Comparison of ENCODE assay signal across 14 cellular contexts in genomic region chr1:188128761-188129160, GRCh38.
DNase-seq lines count a peak whose midpoint lies in the region; ATAC-seq and TF ChIP-seq lines count a peak whose summit lies in the region.
"Had no signal": no experiment of that assay in that cellular context is flagged by ENCODE, and none has a peak within 500 bp of the region (broad histone marks: within the 10 kb centered on the region; RNA-seq: fewer than 3 reads in every experiment).

No MANE protein-coding gene starts in this region.

- H3K4me1 Mint-ChIP-seq in GM23338 (no peaks in the 10 kb centered on the region), T-cell (no peaks in the 10 kb centered on the region)

- no peaks in the 10 kb centered on the region for H3K79me2 ChIP-seq in GM23338 (replicated peaks; ENCODE audit: insufficient read depth)

- peaks cover 13% of the 10 kb centered on the region; the same call in 1 of the 2 replicates for H3K9me2 ChIP-seq in GM23338 (ENCODE audit: insufficient read depth)

- ATAC-seq in GM23338 (peak; percentile 43; the same call in 2 of the 3 replicates), GM21576 (IDR thresholded peaks at IDR 0.05; ENCODE audit: unreplicated experiment) (no peak), T-cell (replicated peaks in 1 of 4) (no peak)
- ATAC-seq: activated T-cell treated with anti-CD3 and anti-CD28 coated beads, Interleukin-2, amount 50 U/mL, for 4 hours; left lobe of liver had no signal

- CTCF ChIA-PET in BJ (lab: Yijun Ruan, JAX): interaction anchor here (1.2 kb wide), 1 partner anchor 12 kb away, joined by 3 read pairs; no protein-coding TSS in a partner anchor
- CTCF ChIA-PET in T-cell (lab: Charles Lee): no interaction called here

- no peak overlapping the region for H3K4me3 Mint-ChIP-seq in GM23338
- H3K4me3 Mint-ChIP-seq in T-cell: no peak overlapping the region
- H3K4me3 Mint-ChIP-seq: activated T-cell treated with anti-CD3 and anti-CD28 coated beads, Interleukin-2, amount 50 U/mL, for 4 hours; stimulated activated naive CD8-positive, alpha-beta T cell treated with anti-CD3 and anti-CD28 coated beads, Interleukin-15, Interleukin-2, amounts not matched to agents 100 ng/mL and 50 ng/mL, for 24 hours had no signal

- H3K4me1 ChIP-seq in GM23338 (ENCODE audit: insufficient read depth): no peaks in the 10 kb centered on the region

- H3K9me3 Mint-ChIP-seq in GM23338 (no peaks in the 10 kb centered on the region; the same call in 2 of the 3 replicates), T-cell (peaks cover 3 to 9% (median 7%) of the 10 kb centered on the region in 3 donors)
- H3K9me3 Mint-ChIP-seq: stimulated activated naive CD8-positive, alpha-beta T cell treated with anti-CD3 and anti-CD28 coated beads, Interleukin-15, Interleukin-2, amounts not matched to agents 100 ng/mL and 50 ng/mL, for 24 hours had no signal

- H3K27me3 ChIP-seq in BJ (ENCODE audit: control insufficient read depth, insufficient read depth, low read length) (no peaks in the 10 kb centered on the region), GM23338 (ENCODE audit: insufficient read depth) (no peaks in the 10 kb centered on the region)
- H3K27me3 ChIP-seq: brain microvascular endothelial cell had no signal

- no peak overlapping the region for H3K27ac ChIP-seq in GM23338 (ENCODE audit: low read depth)
- H3K27ac ChIP-seq: brain microvascular endothelial cell, WERI-Rb-1 had no signal

- H3K27me3 Mint-ChIP-seq in GM23338 (ENCODE audit: insufficient read depth, low read depth, poor library complexity): no peaks in the 10 kb centered on the region
- no peaks in the 10 kb centered on the region for H3K27me3 Mint-ChIP-seq in T-cell
- H3K27me3 Mint-ChIP-seq: stimulated activated naive CD8-positive, alpha-beta T cell treated with anti-CD3 and anti-CD28 coated beads, Interleukin-15, Interleukin-2, amounts not matched to agents 100 ng/mL and 50 ng/mL, for 24 hours had no signal

- in situ Hi-C loops in SK-MEL-5 (cut with HindIII; ENCODE audit: low pct_unique_long_range_greater_than_20kb, low sequenced_read_pairs): no loop called here

- no peak for DNase-seq in BJ (ENCODE audit: low read depth)
- peak; percentile 2 for DNase-seq in GM23338 (ENCODE audit: low spot score)
- DNase-seq in SK-MEL-5 (ENCODE audit: low read depth, low spot score): peak; percentile 51
- peak; percentile 25 for DNase-seq in fibroblast of villous mesenchyme (ENCODE audit: low read depth)
- no peak for DNase-seq in C1 segment of cervical spinal cord (lab: John Stamatoyannopoulos, UW)
- no peak for DNase-seq in NCI-H2171 treated with DMSO at 0.1 percent for 48 hours (lab: John Stamatoyannopoulos, UW)
- no peak for DNase-seq in T-cell
- DNase-seq: activated T-cell treated with anti-CD3 and anti-CD28 coated beads, Interleukin-2, amount 50 U/mL, for 4 hours; brain microvascular endothelial cell; stimulated activated CD4-positive, alpha-beta T cell treated with anti-CD3 and anti-CD28 coated beads, Interleukin-2, amount 100 ng/mL, for 24 hours; WERI-Rb-1 had no signal

- H3K4me2 ChIP-seq in GM23338: no peak overlapping the region

- H3K36me3 Mint-ChIP-seq in GM23338 (ENCODE audit: low read depth): no peaks in the 10 kb centered on the region
- no peaks in the 10 kb centered on the region for H3K36me3 Mint-ChIP-seq in T-cell

- H3K36me3 ChIP-seq in BJ (ENCODE audit: control insufficient read depth, insufficient read depth, low read length) (no peaks in the 10 kb centered on the region), GM23338 (ENCODE audit: insufficient read depth) (no peaks in the 10 kb centered on the region)
- H3K36me3 ChIP-seq: brain microvascular endothelial cell, WERI-Rb-1 had no signal

- no peaks in the 10 kb centered on the region for H4K20me1 ChIP-seq in GM23338 (replicated peaks; ENCODE audit: insufficient read depth)

- peak; percentile 14; the same call in 1 of the 2 replicates for TF ChIP-seq CTCF in BJ (IDR thresholded peaks at IDR 0.05; ENCODE audit: insufficient read depth, low read depth, low read length)
- TF ChIP-seq CTCF in GM23338 (conservative IDR thresholded peaks at IDR 0.05; ENCODE audit: low read depth in 2 of 2): peak in 1 of 2 experiments; percentile 48; a peak in 2 of 4 replicates
- TF ChIP-seq CTCF in fibroblast of villous mesenchyme (IDR thresholded peaks at IDR 0.05; ENCODE audit: insufficient read depth, low read depth, low read length): peak; percentile 37

- H3F3A ChIP-seq in GM23338 (replicated peaks; ENCODE audit: low read depth): no peaks in the 10 kb centered on the region

- POLR2A ChIA-PET in BJ (lab: Charles Lee) (no interaction called here), T-cell (lab: Charles Lee) (no interaction called here)

- H3K27ac Mint-ChIP-seq in GM23338 (no peak overlapping the region), T-cell (no peak overlapping the region)
- H3K27ac Mint-ChIP-seq: stimulated activated naive CD8-positive, alpha-beta T cell treated with anti-CD3 and anti-CD28 coated beads, Interleukin-15, Interleukin-2, amounts not matched to agents 100 ng/mL and 50 ng/mL, for 24 hours had no signal

- H2AFZ ChIP-seq in GM23338: no peak overlapping the region

- H3K4me3 ChIP-seq in BJ (ENCODE audit: low read depth, low read length): no peak overlapping the region
- no peak overlapping the region for H3K4me3 ChIP-seq in GM23338
- H3K4me3 ChIP-seq in fibroblast of villous mesenchyme (ENCODE audit: low read depth, low read length): no peak overlapping the region

TF ChIP-seq in GM23338, 12 proteins besides CTCF, POLR2A, EP300 and RAD21:
- no peak for TF ChIP-seq NANOG (IDR thresholded peaks at IDR 0.05; ENCODE audit: borderline replicate concordance)
- no peak for TF ChIP-seq ETS1 (IDR thresholded peaks at IDR 0.05)
- no peak for TF ChIP-seq EZH2 (IDR thresholded peaks at IDR 0.05; ENCODE audit: low read depth, unreplicated experiment)
- TF ChIP-seq STAT1 (IDR thresholded peaks at IDR 0.05; ENCODE audit: unreplicated experiment): no peak
- TF ChIP-seq ZNF331 (CRISPR knock-in tag; IDR thresholded peaks at IDR 0.05; ENCODE audit: low read depth): no peak
- no peak for TF ChIP-seq JUNB (IDR thresholded peaks at IDR 0.05; ENCODE audit: unreplicated experiment)

Comparison
In these comparisons a context has a peak if more than half of its experiments do, and no peak if none do; other contexts are left out.
1. DNase-seq: peak in GM23338 (single experiment), SK-MEL-5 (single experiment) and fibroblast of villous mesenchyme (single experiment); none in BJ (single experiment), C1 segment of cervical spinal cord (0 of 14), NCI-H2171 treated with DMSO at 0.1 percent for 48 hours (single experiment) and T-cell (0 of 34).